In the genomic region with DNA sequence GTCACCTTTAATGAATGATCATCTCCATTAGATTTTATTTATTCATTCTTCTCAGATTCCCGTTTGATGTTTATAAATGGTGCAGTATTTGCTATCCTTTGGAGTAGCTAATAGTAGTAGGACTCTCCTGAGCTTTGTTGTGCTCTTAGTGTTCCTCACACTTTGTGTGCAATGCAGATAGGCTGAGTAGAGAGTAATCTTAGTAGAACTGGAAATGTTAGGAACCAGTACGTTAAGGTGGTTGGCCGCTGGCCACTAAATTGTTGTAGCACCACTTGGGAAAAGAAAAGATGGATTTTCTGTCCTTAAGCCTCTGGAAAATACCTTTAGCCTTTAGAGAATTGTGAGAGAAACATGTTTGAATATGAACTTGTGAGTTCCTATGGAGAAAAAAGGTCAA, we compare ENCODE assay signal across 20 cellular contexts. TPM values are rescaled to one million over a fixed set of nuclear protein-coding genes. Genes with fewer than 3 reads are reported as not detected.
DNase-seq lines count a peak whose midpoint lies in the region; ATAC-seq and TF ChIP-seq lines count a peak whose summit lies in the region.
"Had no signal": no experiment of that assay in that cellular context is flagged by ENCODE, and none has a peak within 500 bp of the region (broad histone marks: within the 10 kb centered on the region; RNA-seq: fewer than 3 reads in every experiment).

No MANE protein-coding gene starts in this region.

- TF ChIP-seq CTCF in OCI-LY3 (IDR thresholded peaks at IDR 0.05; ENCODE audit: low read depth, low read length) (no peak), neutrophil (IDR thresholded peaks at IDR 0.05) (no peak)

- no peaks in the 10 kb centered on the region for H3K9me3 ChIP-seq in OCI-LY3 (ENCODE audit: insufficient read depth, low read length)
- no peaks in the 10 kb centered on the region for H3K9me3 ChIP-seq in neutrophil
- H3K9me3 ChIP-seq: spleen had no signal

- H3K36me3 ChIP-seq in OCI-LY3 (replicated peaks; ENCODE audit: low read depth, low read length) (peaks cover 6% of the 10 kb centered on the region), neutrophil (no peaks in the 10 kb centered on the region)

- peaks cover 100% of the 10 kb centered on the region for H3K79me2 ChIP-seq in OCI-LY3 (ENCODE audit: low read length)

- no peak overlapping the region for H3K27ac ChIP-seq in OCI-LY3 (ENCODE audit: low read length)
- H3K27ac ChIP-seq in neutrophil: peak overlapping the region; percentile 21
- H3K27ac ChIP-seq: epithelial cell of prostate had no signal

- H4K20me1 ChIP-seq in OCI-LY3 (ENCODE audit: insufficient read depth, low read length): peaks cover 100% of the 10 kb centered on the region

- peak; percentile 14 for DNase-seq in NCI-H2029 treated with DMSO at 0.1 percent for 48 hours (lab: John Stamatoyannopoulos, UW)
- DNase-seq in NCI-H2029 (lab: John Stamatoyannopoulos, UW): no peak
- DNase-seq: activated CD4-positive, CD25-positive, alpha-beta regulatory T cell; activated CD8-positive, alpha-beta memory T cell treated with anti-CD3 and anti-CD28 coated beads, Interleukin-2, amount 10 ng/mL, durations not matched to agents 7 days and 5 days; H9; KBM-7; kidney glomerular epithelial cell; NCI-H1092 treated with DMSO at 0.1 percent for 48 hours; NCI-H446 treated with DMSO at 0.1 percent for 48 hours; spleen; stimulated activated naive CD8-positive, alpha-beta T cell treated with anti-CD3 and anti-CD28 coated beads, Interleukin-15, amount 100 ng/mL, for 72 hours; T-helper 1 cell had no signal

- no peaks in the 10 kb centered on the region for H3K27me3 ChIP-seq in OCI-LY3 (ENCODE audit: low read depth, low read length)
- H3K27me3 ChIP-seq in neutrophil: no peaks in the 10 kb centered on the region
- H3K27me3 ChIP-seq: spleen had no signal

- H3K4me3 ChIP-seq in OCI-LY3 (ENCODE audit: low read length) (no peak overlapping the region), neutrophil (ENCODE audit: low read depth in 1 of 2, low read length in 1 of 2) (no peak overlapping the region)
- H3K4me3 ChIP-seq: spleen had no signal

- ATAC-seq in esophagus mucosa (peak; percentile 86), HG03521 (IDR thresholded peaks at IDR 0.05; ENCODE audit: unreplicated experiment) (no peak), GM21515 (IDR thresholded peaks at IDR 0.05; ENCODE audit: unreplicated experiment) (no peak), GM21529 (IDR thresholded peaks at IDR 0.05; ENCODE audit: unreplicated experiment) (no peak)
- ATAC-seq: activated CD8-positive, alpha-beta memory T cell treated with anti-CD3 and anti-CD28 coated beads, Interleukin-2, amount 10 ng/mL, durations not matched to agents 7 days and 5 days; Panc1; stimulated activated naive CD8-positive, alpha-beta T cell treated with anti-CD3 and anti-CD28 coated beads, Interleukin-15, amount 100 ng/mL, for 72 hours had no signal

- H3K4me1 ChIP-seq in OCI-LY3 (ENCODE audit: low read length): peaks cover 29% of the 10 kb centered on the region
- peaks cover 24 to 34% of the 10 kb centered on the region in 2 experiments for H3K4me1 ChIP-seq in neutrophil (ENCODE audit: control insufficient read depth in 1 of 2, insufficient read depth in 1 of 2, low read depth in 1 of 2, low read length in 1 of 2)

- H2AFZ ChIP-seq in OCI-LY3 (ENCODE audit: low read depth, low read length): no peak overlapping the region

- no peak overlapping the region for H3K9ac ChIP-seq in OCI-LY3 (ENCODE audit: low read length)

- peak overlapping the region; percentile 14 for H3K4me2 ChIP-seq in OCI-LY3 (ENCODE audit: low read length)

RNA-seq across cellular contexts. Expression of a gene that starts 19.9 kb away (rescaled TPM):
- 2.1 TPM for total RNA-seq in esophagus mucosa

RNA-seq across cellular contexts. Expression of a gene that starts 44.9 kb away (rescaled TPM):
- 44.5 TPM for total RNA-seq in esophagus mucosa
